Comparison of ENCODE assay signal across 11 cellular contexts in the genomic region with DNA sequence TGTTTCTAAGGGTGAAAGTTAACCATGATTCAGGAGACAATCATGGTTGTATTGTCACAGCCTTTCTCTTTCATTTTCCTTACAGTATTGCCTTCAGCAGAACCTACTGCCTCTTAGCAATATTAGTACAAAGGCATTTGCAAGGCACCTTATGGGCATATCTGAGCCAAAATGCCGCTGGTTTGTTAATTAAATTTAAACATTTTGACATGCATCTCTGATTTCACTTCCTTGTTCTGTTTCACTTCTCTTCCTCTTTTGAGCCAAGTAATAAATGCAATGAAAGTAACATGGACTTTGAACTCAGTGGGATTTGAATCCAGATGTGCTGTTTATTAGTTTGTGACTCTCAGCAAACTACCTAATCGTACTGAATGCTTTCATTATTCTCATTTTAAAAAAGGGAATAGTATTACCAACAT.
A peak's percentile ranks its signal among the peaks of the same experiment; 100 is the strongest.
DNase-seq lines count a peak whose midpoint lies in the region; ATAC-seq and TF ChIP-seq lines count a peak whose summit lies in the region.
"Had no signal": no experiment of that assay in that cellular context is flagged by ENCODE, and none has a peak within 500 bp of the region (broad histone marks: within the 10 kb centered on the region; RNA-seq: fewer than 3 reads in every experiment).

No MANE protein-coding gene starts in this region.

- no peaks in the 10 kb centered on the region for H3K9me3 ChIP-seq in colonic mucosa

- no peak overlapping the region for H3K4ac ChIP-seq in mesendoderm (ENCODE audit: low read depth, low read length)

- H3K18ac ChIP-seq in mesendoderm (ENCODE audit: low read length), result no peak overlapping the region

- no peak overlapping the region for H3K9ac ChIP-seq in mesendoderm (ENCODE audit: low read length)
- H3K9ac ChIP-seq in colonic mucosa (ENCODE audit: low read depth in 2 of 2, low read length in 2 of 2), result no peak overlapping the region

- TF ChIP-seq CTCF in GM12865 (IDR thresholded peaks at IDR 0.05; ENCODE audit: insufficient read depth, low read depth, low read length, missing control alignments), result no peak
- no peak for TF ChIP-seq CTCF in Calu3 (IDR thresholded peaks at IDR 0.05; ENCODE audit: unreplicated experiment)
- no peak for TF ChIP-seq CTCF in colonic mucosa (IDR thresholded peaks at IDR 0.05)

- H4K8ac ChIP-seq in mesendoderm (ENCODE audit: low read depth, low read length), result no peak overlapping the region

- H3K79me1 ChIP-seq in mesendoderm (ENCODE audit: low read length), result no peaks in the 10 kb centered on the region

- no CpG with 5 or more reads among the region's 2 CpGs for WGBS in mesendoderm (ENCODE audit: extremely low coverage, insufficient coverage, low lambda C conversion rate)

- H3K9me3 Mint-ChIP-seq in Calu3 (ENCODE audit: low read depth, unreplicated experiment), result peaks cover 3% of the 10 kb centered on the region

- H2BK5ac ChIP-seq in mesendoderm (ENCODE audit: low read length), result no peak overlapping the region

- no peak overlapping the region for H3K27ac Mint-ChIP-seq in Calu3 (ENCODE audit: unreplicated experiment)
- H3K27ac Mint-ChIP-seq: CD4-positive, alpha-beta T cell had no signal

- H4K5ac ChIP-seq in mesendoderm (ENCODE audit: low read length), result no peak overlapping the region

- no peaks in the 10 kb centered on the region for H3K4me1 Mint-ChIP-seq in Calu3 (ENCODE audit: low read depth, unreplicated experiment)

- no peak overlapping the region for H3K4me3 Mint-ChIP-seq in Calu3 (ENCODE audit: low read depth, unreplicated experiment)
- H3K4me3 Mint-ChIP-seq: CD4-positive, alpha-beta T cell had no signal

- no peaks in the 10 kb centered on the region for H3K36me3 ChIP-seq in mesendoderm (ENCODE audit: control insufficient read depth, insufficient read depth, low read length)
- no peaks in the 10 kb centered on the region for H3K36me3 ChIP-seq in colonic mucosa

- no peak overlapping the region for H2BK120ac ChIP-seq in mesendoderm (ENCODE audit: low read depth, low read length)

- H3K36me3 Mint-ChIP-seq in Calu3 (ENCODE audit: insufficient read depth, unreplicated experiment), result no peaks in the 10 kb centered on the region

- H2BK15ac ChIP-seq in mesendoderm (replicated peaks; ENCODE audit: low read depth), result no peak overlapping the region

- no peak overlapping the region for H3K23ac ChIP-seq in mesendoderm (ENCODE audit: low read length)

- H3K4me3 ChIP-seq in GM12865 (ENCODE audit: low read depth, low read length) (no peak overlapping the region), mesendoderm (ENCODE audit: low read length) (no peak overlapping the region), colonic mucosa (no peak overlapping the region)

- H3K27me3 Mint-ChIP-seq in Calu3 (ENCODE audit: unreplicated experiment), result no peaks in the 10 kb centered on the region

- no peak overlapping the region for H2AK5ac ChIP-seq in mesendoderm (ENCODE audit: low read length)

- ATAC-seq in GM21423 (IDR thresholded peaks at IDR 0.05; ENCODE audit: unreplicated experiment) (peak; percentile 84), HG03196 (IDR thresholded peaks at IDR 0.05; ENCODE audit: unreplicated experiment) (peak; percentile 87)
- ATAC-seq: Right ventricle myocardium inferior had no signal

- CTCF ChIA-PET in Calu3 (lab: Charles Lee), result no interaction called here

- intact Hi-C loops in Calu3 (cut with micrococcal nuclease; ENCODE audit: unreplicated experiment), result no loop called here
- intact Hi-C loops in colonic mucosa (cut with DNase I), result loop anchor here (10.0 kb wide), 1 partner anchor 307 kb away; no protein-coding TSS in a partner anchor

- H3K27me3 ChIP-seq in mesendoderm (ENCODE audit: insufficient read depth, low read length, poor library complexity) (no peaks in the 10 kb centered on the region), colonic mucosa (no peaks in the 10 kb centered on the region)

- H3K79me2 ChIP-seq in mesendoderm (ENCODE audit: control insufficient read depth, insufficient read depth, low read length), result no peaks in the 10 kb centered on the region

- peak; percentile 47 for DNase-seq in GM12865 (ENCODE audit: low read depth)
- DNase-seq in SKM-1 (lab: John Stamatoyannopoulos, UW; ENCODE audit: unreplicated experiment), result peak; percentile 90
- no peak for DNase-seq in mesendoderm
- no peak for DNase-seq in Calu3
- DNase-seq in colonic mucosa, result no peak
- DNase-seq in DMS53 treated with DMSO at 0.1 percent for 48 hours (lab: John Stamatoyannopoulos, UW; ENCODE audit: unreplicated experiment), result no peak
- DNase-seq: activated gamma-delta T cell treated with Interleukin-2 at 50 U/mL for 16 hours; CD4-positive, alpha-beta T cell had no signal

- no peak overlapping the region for H3K4me2 ChIP-seq in mesendoderm (ENCODE audit: low read length)

- H3K56ac ChIP-seq in mesendoderm (ENCODE audit: low read length), result no peak overlapping the region

- H3K27ac ChIP-seq in mesendoderm (ENCODE audit: low read depth, low read length), result no peak overlapping the region
- no peak overlapping the region for H3K27ac ChIP-seq in colonic mucosa

- no TSS peak for BruUV-seq in Calu3 (replicated peaks; lab: Mats Ljungman, UMichigan)

- H3K4me1 ChIP-seq in mesendoderm (ENCODE audit: control insufficient read depth, low read depth, low read length) (no peaks in the 10 kb centered on the region), colonic mucosa (no peaks in the 10 kb centered on the region)

Comparison
In these comparisons a context has a peak if more than half of its experiments do, and no peak if none do; other contexts are left out.
1. DNase-seq: peak in GM12865 (single experiment) and SKM-1 (single experiment); none in mesendoderm (single experiment), Calu3 (single experiment), colonic mucosa (single experiment) and DMS53 treated with DMSO at 0.1 percent for 48 hours (single experiment).